Comparison of ENCODE assay signal across 11 cellular contexts in genomic region chr7:151062111-151062398, GRCh38. TPM values are rescaled to one million over a fixed set of nuclear protein-coding genes. Genes with fewer than 3 reads are reported as not detected.
DNase-seq lines count a peak whose midpoint lies in the region; ATAC-seq and TF ChIP-seq lines count a peak whose summit lies in the region.
"Had no signal": no experiment of that assay in that cellular context is flagged by ENCODE, and none has a peak within 500 bp of the region (broad histone marks: within the 10 kb centered on the region; RNA-seq: fewer than 3 reads in every experiment).

No MANE protein-coding gene starts in this region.

- H3K9me2 ChIP-seq in Loucy (replicated peaks; ENCODE audit: low read depth, low read length): no peaks in the 10 kb centered on the region

- H2AFZ ChIP-seq in Loucy (ENCODE audit: low read length): no peak overlapping the region

- peaks cover 25% of the 10 kb centered on the region for H3K4me1 ChIP-seq in Loucy (ENCODE audit: insufficient read depth, low read length, poor library complexity, severe bottlenecking)
- H3K4me1 ChIP-seq in esophagus muscularis mucosa: peaks cover 50 to 62% (median 61%) of the 10 kb centered on the region in 4 donors

- no peak for DNase-seq in CD4-positive, alpha-beta T cell
- DNase-seq in esophagus muscularis mucosa (ENCODE audit: extremely low spot score) (no peak), retina (peak; percentile 47), dermis blood vessel endothelial cell (no peak), NK-92 (lab: John Stamatoyannopoulos, UW; ENCODE audit: unreplicated experiment) (no peak)
- DNase-seq in stimulated activated naive CD8-positive, alpha-beta T cell treated with anti-CD3 and anti-CD28 coated beads, Interleukin-15, Interleukin-2, amounts not matched to agents 100 U/mL and 50 U/mL, for 24 hours: no peak
- DNase-seq: dorsolateral prefrontal cortex; SIG-M5; stimulated activated naive B cell treated with anti-CD40 and anti-IgM and Interleukin-4, amounts not matched to agents 10 μg/mL and 1 μg/mL and 100 μg/mL, for 72 hours had no signal

- peaks cover 34% of the 10 kb centered on the region for H3K79me2 ChIP-seq in Loucy (ENCODE audit: insufficient read depth, low read length)

- H3K27me3 Mint-ChIP-seq in CD4-positive, alpha-beta T cell: no peaks in the 10 kb centered on the region
- H3K27me3 Mint-ChIP-seq: stimulated activated naive B cell treated with anti-CD40 and anti-IgM and Interleukin-4, amounts not matched to agents 10 μg/mL and 1 μg/mL and 100 μg/mL, for 72 hours had no signal

- H3K9me3 ChIP-seq in CD4-positive, alpha-beta T cell (ENCODE audit: control insufficient read depth, low read length): no peaks in the 10 kb centered on the region
- H3K9me3 ChIP-seq in Loucy (ENCODE audit: insufficient read depth, low read depth, low read length) (no peaks in the 10 kb centered on the region), esophagus muscularis mucosa (no peaks in the 10 kb centered on the region)

- H3K27ac ChIP-seq in CD4-positive, alpha-beta T cell (ENCODE audit: low read depth, low read length): no peak overlapping the region
- H3K27ac ChIP-seq in esophagus muscularis mucosa (replicated peaks in 1 of 4): peak overlapping the region; percentile 92 to 95 (median 93)

- peaks cover 35% of the 10 kb centered on the region for H3K4me1 Mint-ChIP-seq in CD4-positive, alpha-beta T cell (ENCODE audit: low read depth)

- CTCF ChIA-PET in CD4-positive, alpha-beta T cell (lab: Charles Lee): no interaction called here

- no peak overlapping the region for H3K27ac Mint-ChIP-seq in CD4-positive, alpha-beta T cell
- H3K27ac Mint-ChIP-seq: stimulated activated naive B cell treated with anti-CD40 and anti-IgM and Interleukin-4, amounts not matched to agents 10 μg/mL and 1 μg/mL and 100 μg/mL, for 72 hours had no signal

- peaks cover 28% of the 10 kb centered on the region for H4K20me1 ChIP-seq in Loucy (ENCODE audit: insufficient read depth, low read length, poor library complexity, severe bottlenecking)

- H3K36me3 ChIP-seq in Loucy (ENCODE audit: insufficient read depth, low read length): peaks cover 19% of the 10 kb centered on the region; the same call in 1 of the 2 replicates
- H3K36me3 ChIP-seq in esophagus muscularis mucosa: peaks cover 27 to 35% (median 33%) of the 10 kb centered on the region in 4 donors

- H3K4me3 Mint-ChIP-seq in CD4-positive, alpha-beta T cell: peak overlapping the region; percentile 80

- WGBS in esophagus muscularis mucosa: 73% methylated on average over 7 of the region's 11 CpGs

- H3K4me3 ChIP-seq in Loucy (ENCODE audit: low read length, poor library complexity, severe bottlenecking) (peak overlapping the region; percentile 93), esophagus muscularis mucosa (peak overlapping the region in 2 of 4 donors; percentile 43 to 52)

- no peaks in the 10 kb centered on the region for H3K27me3 ChIP-seq in CD4-positive, alpha-beta T cell (ENCODE audit: control insufficient read depth, insufficient read depth, low read length)
- H3K27me3 ChIP-seq in Loucy (ENCODE audit: insufficient read depth, low read length, poor library complexity, severe bottlenecking): no peaks in the 10 kb centered on the region
- no peaks in the 10 kb centered on the region for H3K27me3 ChIP-seq in esophagus muscularis mucosa

- TF ChIP-seq EP300 in esophagus muscularis mucosa (IDR thresholded peaks at IDR 0.05): no peak

- intact Hi-C loops in CD4-positive, alpha-beta T cell (cut with DNase I, micrococcal nuclease): no loop called here
- intact Hi-C loops in esophagus muscularis mucosa (cut with DNase I): loop anchor here (5.0 kb wide), 2 partner anchors 35 to 50 kb away; partner anchors contain the start of gene ABCB8

- peak overlapping the region; percentile 94 for H3K4me2 ChIP-seq in Loucy (ENCODE audit: low read depth, low read length, poor library complexity, severe bottlenecking)

- ATAC-seq in CD4-positive, alpha-beta T cell (ENCODE audit: poor library complexity): no peak
- no peak for ATAC-seq in HG02885 (IDR thresholded peaks at IDR 0.05; ENCODE audit: poor library complexity, unreplicated experiment)
- no peak for ATAC-seq in stimulated activated naive CD8-positive, alpha-beta T cell treated with anti-CD3 and anti-CD28 coated beads, Interleukin-15, Interleukin-2, amounts not matched to agents 100 U/mL and 50 U/mL, for 24 hours
- ATAC-seq: stimulated activated naive B cell treated with anti-CD40 and anti-IgM and Interleukin-4, amounts not matched to agents 10 μg/mL and 1 μg/mL and 100 μg/mL, for 72 hours had no signal

- H3K36me3 Mint-ChIP-seq in CD4-positive, alpha-beta T cell (ENCODE audit: low read depth): peaks cover 25% of the 10 kb centered on the region

- TF ChIP-seq CTCF in CD4-positive, alpha-beta T cell (IDR thresholded peaks at IDR 0.05): no peak
- no peak for TF ChIP-seq CTCF in Loucy (conservative IDR thresholded peaks at IDR 0.05; ENCODE audit: low read length)
- no peak for TF ChIP-seq CTCF in esophagus muscularis mucosa (IDR thresholded peaks at IDR 0.05)

- H3K9ac ChIP-seq in Loucy (ENCODE audit: low read depth, low read length, poor library complexity, severe bottlenecking): no peak overlapping the region

- no peaks in the 10 kb centered on the region for H3F3A ChIP-seq in Loucy (ENCODE audit: low read depth)

- no peak for TF ChIP-seq POLR2A in esophagus muscularis mucosa (IDR thresholded peaks at IDR 0.05; ENCODE audit: low read depth)

- POLR2A ChIA-PET in CD4-positive, alpha-beta T cell (lab: Charles Lee): no interaction called here

- H3K9me3 Mint-ChIP-seq in CD4-positive, alpha-beta T cell: no peaks in the 10 kb centered on the region
- H3K9me3 Mint-ChIP-seq: stimulated activated naive B cell treated with anti-CD40 and anti-IgM and Interleukin-4, amounts not matched to agents 10 μg/mL and 1 μg/mL and 100 μg/mL, for 72 hours had no signal

RNA-seq across cellular contexts. Expression of gene SLC4A2, which starts 2.7 kb away (rescaled TPM):
- 10 to 100 TPM; 27.1 to 31.4 TPM for total RNA-seq in CD4-positive, alpha-beta T cell
- total RNA-seq in esophagus muscularis mucosa (100 to 1,000 TPM in 3 of 4 donors, 10 to 100 TPM in 1; 96.8 to 165 (median 122) TPM), dermis blood vessel endothelial cell (93.6 and 113 TPM in 2 replicates)

RNA-seq across cellular contexts. Expression of gene CDK5, which starts 4.4 kb away (rescaled TPM):
- 1 to 10 TPM; 3.1 to 3.5 TPM for total RNA-seq in CD4-positive, alpha-beta T cell
- 10 to 100 TPM in 2 of 4 donors, 1 to 10 TPM in 2; 5.3 to 10.4 (median 9.7) TPM for total RNA-seq in esophagus muscularis mucosa
- total RNA-seq in dermis blood vessel endothelial cell: 14.1 and 17.6 TPM in 2 replicates

RNA-seq across cellular contexts. Expression of gene ASIC3, which starts 13.7 kb away (rescaled TPM):
- total RNA-seq in CD4-positive, alpha-beta T cell: 10 to 100 TPM; 13.8 to 15.2 TPM
- 1 to 10 TPM; 1.3 to 2.9 (median 2.1) TPM for total RNA-seq in esophagus muscularis mucosa
- total RNA-seq in dermis blood vessel endothelial cell: 0.42 TPM in 1 of 2 replicates, not detected in the other

RNA-seq across cellular contexts. Expression of gene FASTK, which starts 18.6 kb away (rescaled TPM):
- total RNA-seq in CD4-positive, alpha-beta T cell: 10 to 100 TPM; 82.2 to 84.2 TPM
- total RNA-seq in esophagus muscularis mucosa (10 to 100 TPM; 45.7 to 74.9 (median 60.4) TPM), dermis blood vessel endothelial cell (67.0 and 69.6 TPM in 2 replicates)

RNA-seq across cellular contexts. Expression of gene TMUB1, which starts 21.2 kb away (rescaled TPM):
- 10 to 100 TPM; 44.5 to 46.6 TPM for total RNA-seq in CD4-positive, alpha-beta T cell
- total RNA-seq in esophagus muscularis mucosa (10 to 100 TPM; 39.0 to 66.6 (median 51.4) TPM), dermis blood vessel endothelial cell (28.4 and 35.6 TPM in 2 replicates)
